8 cellular contexts compared by ENCODE assay signal in the genomic region with DNA sequence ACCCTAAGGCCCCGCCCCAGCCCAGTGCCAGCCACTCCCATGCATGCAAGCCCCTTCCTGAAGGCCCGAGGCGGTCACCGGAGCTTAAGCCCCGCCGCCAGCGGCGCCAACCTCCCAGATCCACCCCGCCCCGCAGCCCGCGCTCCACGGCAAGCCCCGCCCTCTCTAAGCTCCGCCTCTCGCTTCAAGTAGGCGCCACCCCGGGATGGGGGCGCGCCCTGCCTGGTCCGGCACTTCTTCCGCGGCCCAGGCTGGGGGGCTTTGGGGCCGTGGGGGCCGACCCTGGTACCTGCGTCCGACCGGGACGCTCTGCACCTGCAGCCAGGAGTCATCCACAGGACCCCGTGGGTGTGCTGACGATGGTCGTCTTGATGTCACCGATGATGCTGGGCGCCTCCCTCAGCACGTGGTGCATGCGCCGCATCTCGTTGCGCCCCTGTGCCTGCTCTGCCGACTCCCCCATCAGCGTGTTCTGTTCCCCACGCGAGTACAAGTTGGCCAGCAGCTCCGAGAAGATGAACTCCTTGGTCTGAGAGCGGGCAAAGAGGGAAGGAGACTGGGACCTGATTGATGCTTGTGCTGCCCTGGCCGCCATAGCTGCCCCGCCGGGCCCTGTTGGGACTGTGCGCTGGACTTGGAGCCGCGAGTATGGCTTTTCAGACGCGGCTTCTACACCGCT.
DNase-seq lines count a peak whose midpoint lies in the region; ATAC-seq, FAIRE-seq and TF ChIP-seq lines count a peak whose summit lies in the region.

No MANE protein-coding gene starts in this region.

- peak; percentile 98 for DNase-seq in GM18507 (ENCODE audit: extremely low spot score, insufficient read length, low read depth)
- peak; percentile 66 for DNase-seq in NCI-H2029 (lab: John Stamatoyannopoulos, UW)
- DNase-seq in T1000 (lab: John Stamatoyannopoulos, UW), result peak; percentile 90
- peak; percentile 96 for DNase-seq in astrocyte of the hippocampus (ENCODE audit: low read depth, low spot score)
- DNase-seq in hippocampal formation (lab: John Stamatoyannopoulos, UW), result peak; percentile 69 to 83
- peak; percentile 77 for DNase-seq in retinal pigment epithelial cell (ENCODE audit: low read depth)
- no peak for DNase-seq in KG1 (lab: John Stamatoyannopoulos, UW)

- peak; percentile 92 for ATAC-seq in HG02973 (IDR thresholded peaks at IDR 0.05; ENCODE audit: unreplicated experiment)

- no peak for TF ChIP-seq CTCF in retinal pigment epithelial cell (conservative IDR thresholded peaks at IDR 0.05; ENCODE audit: low read depth, low read length)

- FAIRE-seq in GM18507 (lab: Jason Lieb, UNC), result peak; percentile 87

- H3K4me3 ChIP-seq in retinal pigment epithelial cell (ENCODE audit: low read length), result peak overlapping the region; percentile 77
